15 cellular contexts compared by ENCODE assay signal in genomic region chr2:12282780-12283695, GRCh38.
A peak's percentile ranks its signal among the peaks of the same experiment; 100 is the strongest.
DNase-seq lines count a peak whose midpoint lies in the region; ATAC-seq and TF ChIP-seq lines count a peak whose summit lies in the region.
"Had no signal": no experiment of that assay in that cellular context is flagged by ENCODE, and none has a peak within 500 bp of the region (broad histone marks: within the 10 kb centered on the region; RNA-seq: fewer than 3 reads in every experiment).

No MANE protein-coding gene starts in this region.

- H3K27me3 Mint-ChIP-seq in mesothelial cell of epicardium (ENCODE audit: low read depth) (no peaks in the 10 kb centered on the region), endothelial cell (ENCODE audit: unreplicated experiment) (no peaks in the 10 kb centered on the region)

- DNase-seq in mesothelial cell of epicardium (ENCODE audit: low spot score in 2 of 2, unreplicated experiment in 2 of 2) (no peak), endothelial cell (ENCODE audit: low spot score) (no peak), DMS153 treated with DMSO at 0.1 percent for 48 hours (lab: John Stamatoyannopoulos, UW; ENCODE audit: unreplicated experiment) (no peak)
- DNase-seq: activated T-cell treated with anti-CD3 and anti-CD28 coated beads, Interleukin-2, amount 50 U/mL, for 1 hour; DND-41; effector CD8-positive, alpha-beta T cell; NCI-H2227 treated with DMSO at 0.1 percent for 48 hours; RPMI8226; trophoblast cell had no signal

- H3K36me3 Mint-ChIP-seq in mesothelial cell of epicardium, result peaks cover 4% of the 10 kb centered on the region
- no peaks in the 10 kb centered on the region for H3K36me3 Mint-ChIP-seq in endothelial cell (ENCODE audit: low read depth, unreplicated experiment)

- H3K27ac Mint-ChIP-seq in mesothelial cell of epicardium, result no peak overlapping the region
- no peak overlapping the region for H3K27ac Mint-ChIP-seq in endothelial cell (ENCODE audit: unreplicated experiment)

- H3K4me3 Mint-ChIP-seq in mesothelial cell of epicardium (no peak overlapping the region), endothelial cell (ENCODE audit: unreplicated experiment) (no peak overlapping the region)
- H3K4me3 Mint-ChIP-seq: neural crest cell had no signal

- ATAC-seq in GM18499 (IDR thresholded peaks at IDR 0.05; ENCODE audit: insufficient read depth, unreplicated experiment) (peak; percentile 64), GM19468 (IDR thresholded peaks at IDR 0.05; ENCODE audit: extremely low read depth, unreplicated experiment) (peak; percentile 24), HG02943 (IDR thresholded peaks at IDR 0.05; ENCODE audit: low read depth, unreplicated experiment) (peak; percentile 77), HG03558 (IDR thresholded peaks at IDR 0.05; ENCODE audit: extremely low read depth, unreplicated experiment) (peak; percentile 81), esophagus mucosa (no peak)

- no peak for TF ChIP-seq CTCF in mesothelial cell of epicardium (IDR thresholded peaks at IDR 0.05; ENCODE audit: unreplicated experiment)
- TF ChIP-seq CTCF in endothelial cell (IDR thresholded peaks at IDR 0.05; ENCODE audit: unreplicated experiment), result no peak

- H3K4me1 Mint-ChIP-seq in mesothelial cell of epicardium, result peaks cover 16% of the 10 kb centered on the region
- no peaks in the 10 kb centered on the region for H3K4me1 Mint-ChIP-seq in endothelial cell (ENCODE audit: unreplicated experiment)

- H3K9me3 Mint-ChIP-seq in mesothelial cell of epicardium (peaks cover 15% of the 10 kb centered on the region), endothelial cell (ENCODE audit: unreplicated experiment) (no peaks in the 10 kb centered on the region)
